ENCODE assay signal across 17 cellular contexts in genomic region chr3:100359030-100359429, GRCh38.
"Had no signal": no experiment of that assay in that cellular context is flagged by ENCODE, and none has a peak within 500 bp of the region (broad histone marks: within the 10 kb centered on the region; RNA-seq: fewer than 3 reads in every experiment).

No MANE protein-coding gene starts in this region.

- DNase-seq: activated B cell treated with CpG ODN at 0.5 μM for 24 hours; activated CD4-positive, alpha-beta T cell treated with anti-CD3 and anti-CD28 coated beads for 4 hours; activated CD8-positive, alpha-beta memory T cell treated with anti-CD3 and anti-CD28 coated beads for 24 hours; activated CD8-positive, alpha-beta memory T cell treated with anti-CD3 and anti-CD28 coated beads, Interleukin-2, amount 50 U/mL, for 48 hours; activated naive CD4-positive, alpha-beta T cell; erythroblast; head of caudate nucleus; left ventricle myocardium inferior; mucosa of descending colon; naive B cell; ovary; stimulated activated naive CD4-positive, alpha-beta T cell; SW 1271; upper lobe of right lung had no signal

- H3K36me3 ChIP-seq: ovary had no signal

- H3K27ac Mint-ChIP-seq: activated B cell treated with CpG ODN at 0.5 μM for 24 hours had no signal

- FAIRE-seq: frontal cortex had no signal

- H3K4me3 Mint-ChIP-seq: activated B cell treated with CpG ODN at 0.5 μM for 24 hours, naive B cell had no signal

- ATAC-seq: mucosa of descending colon, upper lobe of right lung had no signal

- H3K9me3 ChIP-seq: ascending aorta, mucosa of descending colon, ovary, upper lobe of right lung had no signal

- H3K27ac ChIP-seq: ascending aorta, coronary artery, left ventricle myocardium inferior, ovary, upper lobe of right lung had no signal

- H3K4me3 ChIP-seq: ascending aorta, coronary artery, left ventricle myocardium inferior, mucosa of descending colon, ovary, upper lobe of right lung had no signal

- H3K4me1 ChIP-seq: ascending aorta, left ventricle myocardium inferior, upper lobe of right lung had no signal

- H3K4me1 Mint-ChIP-seq: activated B cell treated with CpG ODN at 0.5 μM for 24 hours, naive B cell had no signal

- H3K27me3 ChIP-seq: ascending aorta, ovary, upper lobe of right lung had no signal

- H3K27me3 Mint-ChIP-seq: activated B cell treated with CpG ODN at 0.5 μM for 24 hours, naive B cell had no signal
